9 cellular contexts compared by ENCODE assay signal in the genomic region with DNA sequence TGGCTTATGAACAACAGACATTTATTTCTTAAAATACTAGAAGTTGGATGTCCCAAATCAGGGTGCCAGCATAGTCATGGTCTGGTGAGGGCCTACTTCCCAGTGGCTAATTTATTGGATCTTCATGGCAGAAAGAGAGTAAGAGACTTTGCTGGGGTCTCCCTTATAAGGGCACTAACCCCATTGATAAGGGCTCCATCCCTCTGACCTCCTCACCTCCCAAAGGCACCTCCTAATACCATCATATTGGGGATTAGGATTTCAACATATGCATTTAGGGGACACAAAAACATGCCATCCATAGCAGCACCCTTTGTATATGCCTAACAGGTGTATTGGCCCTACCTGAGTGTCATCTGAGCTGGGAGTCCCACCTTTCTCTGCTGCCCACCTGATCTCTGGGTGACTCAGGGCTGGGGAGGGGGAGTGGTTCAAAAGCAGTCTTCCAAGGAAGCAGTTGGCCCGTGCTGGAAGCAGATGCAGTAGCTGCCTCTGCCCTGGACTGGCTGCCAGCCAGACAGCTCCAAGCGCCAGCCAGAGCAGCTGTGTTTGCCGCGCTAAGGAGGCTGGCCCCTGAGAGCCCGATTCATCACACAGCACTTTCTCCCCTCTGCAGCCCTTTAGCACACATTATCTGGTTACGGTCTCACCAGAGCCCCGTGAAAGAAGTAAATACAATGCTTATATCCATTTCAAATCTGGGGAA.
DNase-seq lines count a peak whose midpoint lies in the region; ATAC-seq and TF ChIP-seq lines count a peak whose summit lies in the region.
"Had no signal": no experiment of that assay in that cellular context is flagged by ENCODE, and none has a peak within 500 bp of the region (broad histone marks: within the 10 kb centered on the region; RNA-seq: fewer than 3 reads in every experiment).

No MANE protein-coding gene starts in this region.

- TF ChIP-seq CTCF in AG10803 (conservative IDR thresholded peaks at IDR 0.05; ENCODE audit: low read length): no peak

- TF ChIP-seq POLR2A in GM18505 (IDR thresholded peaks at IDR 0.05; ENCODE audit: borderline replicate concordance, extremely low read depth, insufficient read depth, insufficient read length): no peak

- ATAC-seq in GM19397 (IDR thresholded peaks at IDR 0.05; ENCODE audit: unreplicated experiment): no peak
- ATAC-seq in GM19035 (IDR thresholded peaks at IDR 0.05; ENCODE audit: unreplicated experiment): no peak
- no peak for ATAC-seq in GM18505 (IDR thresholded peaks at IDR 0.05; ENCODE audit: unreplicated experiment)

- peak overlapping the region; percentile 14 for H3K27ac ChIP-seq in cingulate gyrus (ENCODE audit: low read depth, low read length)

- H3K4me3 ChIP-seq in AG10803 (ENCODE audit: low read length): no peak overlapping the region

- DNase-seq in AG10803 (ENCODE audit: low read depth) (peak; percentile 79), NCI-H2081 (lab: John Stamatoyannopoulos, UW) (peak; percentile 78 to 95), medulla oblongata (ENCODE audit: extremely low spot score) (peak; percentile 71), NCI-H1930 (lab: John Stamatoyannopoulos, UW) (no peak)
- DNase-seq: CD4-positive, CD25-positive, alpha-beta regulatory T cell had no signal

Comparison
In these comparisons a context has a peak if more than half of its experiments do, and no peak if none do; other contexts are left out.
1. DNase-seq: peak in AG10803 (single experiment), NCI-H2081 (2 of 2) and medulla oblongata (single experiment); none in NCI-H1930 (0 of 2).